Comparison of ENCODE assay signal across 8 cellular contexts in the genomic region with DNA sequence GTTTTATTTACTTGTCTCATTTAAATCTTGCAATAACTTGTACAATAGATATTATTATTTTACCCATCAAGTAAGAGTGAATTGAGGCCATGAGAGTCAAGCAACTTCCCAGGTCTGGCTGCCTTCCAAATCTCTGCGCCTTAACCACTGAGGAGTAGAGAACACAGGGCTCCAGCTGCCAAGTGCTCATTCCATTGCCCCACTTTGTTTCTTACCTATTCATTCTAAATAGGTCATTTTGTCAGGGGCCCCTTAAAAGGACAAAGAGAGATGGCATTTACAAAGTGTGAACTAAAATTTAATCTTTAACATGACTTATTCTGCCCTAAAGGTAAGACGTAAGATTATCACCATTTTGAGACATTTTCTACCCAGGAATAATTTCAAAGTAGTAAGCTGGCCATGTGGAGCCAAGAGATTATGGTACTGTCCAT. TPM values are rescaled to one million over a fixed set of nuclear protein-coding genes. Genes with fewer than 3 reads are reported as not detected.
DNase-seq lines count a peak whose midpoint lies in the region; ATAC-seq, FAIRE-seq and TF ChIP-seq lines count a peak whose summit lies in the region.

No MANE protein-coding gene starts in this region.

- H3K4me1 ChIP-seq in ACC112 (ENCODE audit: control insufficient read depth, insufficient read depth, low read length, unreplicated experiment) (peaks cover 11% of the 10 kb centered on the region), Panc1 (ENCODE audit: control insufficient read depth, insufficient read depth, low read length) (peaks cover 24% of the 10 kb centered on the region)

- POLR2A ChIA-PET in Panc1 (lab: Charles Lee): interaction anchor here (0.5 kb wide), 1 partner anchor 64 kb away, joined by 3 read pairs; no protein-coding TSS in a partner anchor

- H3K36me3 ChIP-seq in ACC112 (ENCODE audit: insufficient read depth, low read length) (peaks cover 55% of the 10 kb centered on the region), Panc1 (ENCODE audit: control insufficient read depth, insufficient read depth, low read length) (peaks cover 44% of the 10 kb centered on the region), bronchial epithelial cell (ENCODE audit: control insufficient read depth, insufficient read depth, low read length) (peaks cover 12% of the 10 kb centered on the region), kidney epithelial cell (ENCODE audit: control insufficient read depth, insufficient read depth, low read length) (no peaks in the 10 kb centered on the region)

- DNase-seq in GF-D8 (lab: John Stamatoyannopoulos, UW) (peak; percentile 11), Panc1 (ENCODE audit: low read depth, low spot score) (no peak), bronchial epithelial cell (ENCODE audit: low read depth) (peak; percentile 47), kidney epithelial cell (ENCODE audit: low read depth) (no peak), inferior parietal cortex (ENCODE audit: extremely low spot score) (no peak)

- H3K9me3 Mint-ChIP-seq in stimulated activated memory B cell treated with anti-CD40 and anti-IgM and Interleukin-4, amounts not matched to agents 10 μg/mL and 1 μg/mL and 100 μg/mL, for 72 hours: no peaks in the 10 kb centered on the region

- intact Hi-C loops in Panc1 (cut with micrococcal nuclease; ENCODE audit: unreplicated experiment): no loop called here

- H2AFZ ChIP-seq in ACC112 (ENCODE audit: low read length, unreplicated experiment): no peak overlapping the region

- H3K4me1 Mint-ChIP-seq in stimulated activated memory B cell treated with anti-CD40 and anti-IgM and Interleukin-4, amounts not matched to agents 10 μg/mL and 1 μg/mL and 100 μg/mL, for 72 hours: peaks cover 35% of the 10 kb centered on the region

- no peak for ATAC-seq in Panc1
- no peak for ATAC-seq in stimulated activated memory B cell treated with anti-CD40 and anti-IgM and Interleukin-4, amounts not matched to agents 10 μg/mL and 1 μg/mL and 100 μg/mL, for 72 hours
- no peak for ATAC-seq in GM18511 (IDR thresholded peaks at IDR 0.05; ENCODE audit: unreplicated experiment)

- H3K79me2 ChIP-seq in ACC112 (ENCODE audit: control insufficient read depth, insufficient read depth, low read length, unreplicated experiment): peaks cover 83% of the 10 kb centered on the region

- no peaks in the 10 kb centered on the region for H3K27me3 ChIP-seq in ACC112 (ENCODE audit: insufficient read depth, low read length)
- no peaks in the 10 kb centered on the region for H3K27me3 ChIP-seq in Panc1 (ENCODE audit: control insufficient read depth, insufficient read depth, low read length)
- H3K27me3 ChIP-seq in bronchial epithelial cell (ENCODE audit: control insufficient read depth, insufficient read depth, low read length): no peaks in the 10 kb centered on the region
- H3K27me3 ChIP-seq in kidney epithelial cell (ENCODE audit: control insufficient read depth, insufficient read depth, low read length): no peaks in the 10 kb centered on the region

- H3K4me3 ChIP-seq in ACC112 (ENCODE audit: low read depth, low read length) (peak overlapping the region; percentile 99), Panc1 (ENCODE audit: low read depth in 2 of 2, low read length in 2 of 2) (peak overlapping the region; percentile 82 to 99), bronchial epithelial cell (ENCODE audit: low read depth, low read length) (peak overlapping the region; percentile 99), kidney epithelial cell (ENCODE audit: low read depth, low read length) (peak overlapping the region; percentile 98)

- H3K27ac Mint-ChIP-seq in stimulated activated memory B cell treated with anti-CD40 and anti-IgM and Interleukin-4, amounts not matched to agents 10 μg/mL and 1 μg/mL and 100 μg/mL, for 72 hours: peak overlapping the region; percentile 24

- H3K9me3 ChIP-seq in Panc1 (ENCODE audit: control insufficient read depth, insufficient read depth, low read depth, low read length): no peaks in the 10 kb centered on the region

- peaks cover 19% of the 10 kb centered on the region for H3K36me3 Mint-ChIP-seq in stimulated activated memory B cell treated with anti-CD40 and anti-IgM and Interleukin-4, amounts not matched to agents 10 μg/mL and 1 μg/mL and 100 μg/mL, for 72 hours

- peak overlapping the region; percentile 100 for H3K4me3 Mint-ChIP-seq in stimulated activated memory B cell treated with anti-CD40 and anti-IgM and Interleukin-4, amounts not matched to agents 10 μg/mL and 1 μg/mL and 100 μg/mL, for 72 hours

- in situ Hi-C loops in Panc1 (cut with HindIII; ENCODE audit: low pct_unique_long_range_greater_than_20kb, low sequenced_read_pairs): no loop called here

- H3K27me3 Mint-ChIP-seq in stimulated activated memory B cell treated with anti-CD40 and anti-IgM and Interleukin-4, amounts not matched to agents 10 μg/mL and 1 μg/mL and 100 μg/mL, for 72 hours: no peaks in the 10 kb centered on the region

- CTCF ChIA-PET in Panc1 (lab: Charles Lee): interaction anchor here (1.2 kb wide), 1 partner anchor 9 kb away, joined by 3 read pairs; no protein-coding TSS in a partner anchor

- no peak for FAIRE-seq in bronchial epithelial cell (lab: Jason Lieb, UNC)

- TF ChIP-seq CTCF in Panc1 (IDR thresholded peaks at IDR 0.05): no peak
- TF ChIP-seq CTCF in bronchial epithelial cell (IDR thresholded peaks at IDR 0.05; ENCODE audit: insufficient read depth, low read length, severe bottlenecking): no peak
- no peak for TF ChIP-seq CTCF in kidney epithelial cell (IDR thresholded peaks at IDR 0.05; ENCODE audit: insufficient read depth, low read length, poor library complexity, severe bottlenecking)

- H3K27ac ChIP-seq in ACC112 (ENCODE audit: low read depth, low read length): no peak overlapping the region
- H3K27ac ChIP-seq in Panc1 (ENCODE audit: low read length): peak overlapping the region; percentile 95

- BruUV-seq in Panc1 (replicated peaks; lab: Mats Ljungman, UMichigan): no TSS peak

RNA-seq across cellular contexts. Expression of gene PPP1R15B, which starts 3.5 kb away (rescaled TPM):
- total RNA-seq in Panc1 (2021; ENCODE audit: unreplicated experiment) (51.1 TPM), bronchial epithelial cell (23.4 and 33.2 TPM in 2 replicates), kidney epithelial cell (42.1 and 43.8 TPM in 2 replicates)
- 14.8 TPM for polyA plus RNA-seq in Panc1 (2012; ENCODE audit: insufficient read length)

RNA-seq across cellular contexts. Expression of gene PLEKHA6, which starts 48.4 kb away (rescaled TPM):
- total RNA-seq in Panc1 (2021; ENCODE audit: unreplicated experiment): 5.5 TPM
- 0.53 TPM for polyA plus RNA-seq in Panc1 (2012; ENCODE audit: insufficient read length)
- total RNA-seq in bronchial epithelial cell: 2.1 and 3.5 TPM in 2 replicates
- 15.4 and 48.9 TPM in 2 replicates for total RNA-seq in kidney epithelial cell

Comparison
In these comparisons a context has a peak if more than half of its experiments do, and no peak if none do; other contexts are left out.
1. DNase-seq: peak in GF-D8 (single experiment) and bronchial epithelial cell (single experiment); none in Panc1 (single experiment), kidney epithelial cell (single experiment) and inferior parietal cortex (single experiment).
2. Peak in every context shown above with its lines, with median percentiles within 50 percentile points of each other: H3K4me3 ChIP-seq.